8 cellular contexts compared by ENCODE assay signal in the genomic region with DNA sequence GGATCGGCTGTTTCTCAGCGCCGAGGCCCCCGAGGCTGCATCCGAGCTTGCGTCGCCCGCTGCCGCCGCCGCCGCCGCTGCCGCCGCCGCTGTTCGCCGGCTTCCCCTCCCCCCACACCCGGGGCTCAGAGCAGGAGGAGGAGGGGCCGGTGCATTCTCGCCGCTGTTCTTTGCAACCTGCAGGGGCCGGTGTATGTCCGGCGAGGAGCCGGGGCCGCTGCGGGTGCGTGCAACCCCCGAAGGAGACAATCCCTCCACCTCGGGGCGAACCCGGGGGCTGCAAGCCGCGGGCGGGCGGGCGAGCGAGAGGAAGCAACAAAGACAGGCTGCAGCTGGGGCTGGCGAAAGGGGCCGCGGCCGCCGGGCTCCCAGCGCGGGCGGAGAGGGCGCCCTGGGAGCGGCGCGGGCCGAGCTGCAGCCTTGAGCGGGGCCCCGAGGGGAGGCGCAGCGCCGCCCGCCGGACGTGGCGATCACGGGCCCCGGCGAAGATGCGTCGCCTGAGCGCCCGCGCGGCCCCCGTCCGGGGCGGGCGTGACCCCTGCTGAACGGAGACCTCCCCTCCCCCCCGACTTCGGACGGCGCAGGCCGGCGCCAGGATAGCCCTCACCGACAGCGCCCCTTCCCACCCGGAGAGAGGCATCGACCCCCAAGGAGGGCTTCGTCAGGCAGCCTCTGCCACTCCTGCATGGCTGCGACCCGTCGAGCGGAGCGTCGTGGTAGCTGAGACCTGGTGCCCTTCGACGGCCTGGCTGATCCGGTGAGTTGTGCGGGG. TPM values are rescaled to one million over a fixed set of nuclear protein-coding genes. Genes with fewer than 3 reads are reported as not detected.
DNase-seq lines count a peak whose midpoint lies in the region; ATAC-seq and TF ChIP-seq lines count a peak whose summit lies in the region.

No MANE protein-coding gene starts in this region.

- H3K9ac ChIP-seq in stomach smooth muscle (ENCODE audit: low read length in 2 of 2), result no peak overlapping the region

- H3K4me3 ChIP-seq in esophagus (ENCODE audit: low read depth in 1 of 2, low read length in 2 of 2) (peak overlapping the region; percentile 57 to 67), stomach smooth muscle (ENCODE audit: low read length in 2 of 2) (peak overlapping the region; percentile 19 to 72)

- H3K36me3 ChIP-seq in esophagus (ENCODE audit: control insufficient read depth in 2 of 2, insufficient read depth in 2 of 2, low read length in 1 of 2) (no peaks in the 10 kb centered on the region), stomach smooth muscle (ENCODE audit: control insufficient read depth in 2 of 2, insufficient read depth in 2 of 2, low read length in 2 of 2) (no peaks in the 10 kb centered on the region)

- peak; percentile 45 to 54 for DNase-seq in NCI-H2081 (lab: John Stamatoyannopoulos, UW)
- no peak for DNase-seq in NCI-H2081 treated with DMSO at 0.1 percent for 48 hours (lab: John Stamatoyannopoulos, UW)
- peak; percentile 83 for DNase-seq in NCI-H82 (lab: John Stamatoyannopoulos, UW)
- peak; percentile 43 for DNase-seq in activated T-cell treated with anti-CD3 and anti-CD28 coated beads for 48 hours (ENCODE audit: low read depth)
- peak; percentile 83 for DNase-seq in nephron progenitor cell

- H3K27me3 ChIP-seq in esophagus (ENCODE audit: control insufficient read depth in 1 of 2, insufficient read depth in 2 of 2, low read length in 2 of 2), result no peaks in the 10 kb centered on the region
- peaks cover 47 to 53% of the 10 kb centered on the region in 2 donors for H3K27me3 ChIP-seq in stomach smooth muscle (ENCODE audit: control insufficient read depth in 1 of 2, insufficient read depth in 2 of 2, low read length in 2 of 2)

- no peak overlapping the region for H3K27ac ChIP-seq in esophagus (ENCODE audit: low read depth in 2 of 2, low read length in 1 of 2)
- H3K27ac ChIP-seq in stomach smooth muscle (ENCODE audit: low read length), result no peak overlapping the region

- H3K36me3 Mint-ChIP-seq in nephron progenitor cell (ENCODE audit: low read depth), result no peaks in the 10 kb centered on the region

- H3K27me3 Mint-ChIP-seq in nephron progenitor cell (ENCODE audit: low read depth, poor library complexity), result peaks cover 43% of the 10 kb centered on the region

- H3K4me3 Mint-ChIP-seq in nephron progenitor cell, result peak overlapping the region; percentile 74

- ATAC-seq in HG03025 (IDR thresholded peaks at IDR 0.05; ENCODE audit: low FRiP score, unreplicated experiment), result peak; percentile 31

- no peak for TF ChIP-seq CTCF in nephron progenitor cell (IDR thresholded peaks at IDR 0.05)

- H3K4me1 ChIP-seq in esophagus (ENCODE audit: control insufficient read depth in 2 of 2, insufficient read depth in 2 of 2, low read length in 1 of 2) (peaks cover 3 to 4% of the 10 kb centered on the region in 2 donors), stomach smooth muscle (ENCODE audit: control insufficient read depth, insufficient read depth, low read length) (peaks cover 25% of the 10 kb centered on the region)

- no peaks in the 10 kb centered on the region for H3K9me3 Mint-ChIP-seq in nephron progenitor cell

- H3K9me3 ChIP-seq in esophagus (ENCODE audit: control insufficient read depth in 2 of 2, insufficient read depth in 1 of 2, low read depth in 1 of 2, low read length in 1 of 2), result no peaks in the 10 kb centered on the region
- no peaks in the 10 kb centered on the region for H3K9me3 ChIP-seq in stomach smooth muscle (ENCODE audit: control insufficient read depth in 2 of 2, low read length in 2 of 2)

- H3K27ac Mint-ChIP-seq in nephron progenitor cell, result no peak overlapping the region

- 1 to 3% methylated on average over 48 to 96 of the region's 96 CpGs for WGBS in esophagus, 2 donors

- peaks cover 60% of the 10 kb centered on the region for H3K4me1 Mint-ChIP-seq in nephron progenitor cell

RNA-seq across cellular contexts. Expression of a gene that starts 0.7 kb away (rescaled TPM):
- 1 to 10 TPM; 3.2 to 3.9 TPM for polyA plus RNA-seq in esophagus
